Comparison of ENCODE assay signal across 8 cellular contexts in the genomic region with DNA sequence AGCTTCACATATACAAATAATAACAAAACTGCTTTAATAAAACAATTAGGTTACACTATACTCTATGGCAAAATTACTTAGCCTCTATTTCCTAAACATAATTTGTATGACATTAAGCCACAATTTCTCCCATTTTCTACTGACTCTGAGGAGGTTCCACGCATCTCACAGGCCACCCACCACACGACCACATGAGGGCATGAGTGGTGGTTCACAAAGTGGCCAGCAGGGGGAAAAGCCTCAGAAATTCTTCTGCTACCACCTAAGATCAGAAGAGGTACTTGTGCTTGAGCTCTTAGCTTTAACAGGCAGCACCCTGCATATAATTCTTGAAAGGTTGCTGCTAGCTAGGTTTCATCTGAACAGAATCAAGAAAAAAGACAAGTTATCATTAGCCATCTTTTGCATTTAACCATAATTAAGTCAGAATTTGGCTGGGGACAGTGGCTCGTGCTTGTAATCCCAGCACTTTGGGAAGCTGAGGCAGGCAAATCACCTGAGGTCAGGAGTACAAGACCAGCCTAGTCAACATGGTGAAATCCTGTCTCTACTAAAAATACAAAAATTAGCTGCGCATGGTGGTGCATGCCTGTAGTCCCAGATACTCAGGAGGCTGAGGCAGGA. TPM values are rescaled to one million over a fixed set of nuclear protein-coding genes. Genes with fewer than 3 reads are reported as not detected.
A peak's percentile ranks its signal among the peaks of the same experiment; 100 is the strongest.
DNase-seq lines count a peak whose midpoint lies in the region; ATAC-seq and TF ChIP-seq lines count a peak whose summit lies in the region.

No MANE protein-coding gene starts in this region.

- DNase-seq in GM12864 (ENCODE audit: low read depth) (no peak), SKM-1 treated with dmso at 0.1 percent for 144 hours (lab: John Stamatoyannopoulos, UW; ENCODE audit: unreplicated experiment) (peak; percentile 60), hepatic stellate cell (ENCODE audit: low spot score) (peak; percentile 22), NCI-H187 treated with DMSO at 0.1 percent for 48 hours (lab: John Stamatoyannopoulos, UW) (no peak)
- peak; percentile 78 for DNase-seq in Jurkat, Clone E6-1 (ENCODE audit: low read depth, low spot score)
- DNase-seq in stimulated activated CD4-positive, alpha-beta T cell treated with anti-CD3 and anti-CD28 coated beads, Interleukin-15, amount 100 ng/mL, for 48 hours (ENCODE audit: low read depth in 2 of 2) = peak; percentile 42 to 65

- no peaks in the 10 kb centered on the region for H3K27me3 Mint-ChIP-seq in activated naive CD8-positive, alpha-beta T cell

- H3K9me3 Mint-ChIP-seq in activated naive CD8-positive, alpha-beta T cell (ENCODE audit: low read depth) = no peaks in the 10 kb centered on the region

- peaks cover 19% of the 10 kb centered on the region for H3K36me3 Mint-ChIP-seq in activated naive CD8-positive, alpha-beta T cell

- TF ChIP-seq CTCF in GM12864 (IDR thresholded peaks at IDR 0.05; ENCODE audit: low read depth, low read length, missing control alignments) = peak; percentile 83

- H3K4me3 ChIP-seq in GM12864 (ENCODE audit: low read depth, low read length) = no peak overlapping the region
- no peak overlapping the region for H3K4me3 ChIP-seq in Jurkat, Clone E6-1 (ENCODE audit: low read length)

- H3K4me3 Mint-ChIP-seq in activated naive CD8-positive, alpha-beta T cell = peak overlapping the region; percentile 75

- peak; percentile 70 for ATAC-seq in GM21737 (IDR thresholded peaks at IDR 0.05; ENCODE audit: unreplicated experiment)

- H3K4me1 Mint-ChIP-seq in activated naive CD8-positive, alpha-beta T cell (ENCODE audit: low read depth) = peaks cover 70% of the 10 kb centered on the region

- peak overlapping the region; percentile 67 for H3K27ac Mint-ChIP-seq in activated naive CD8-positive, alpha-beta T cell

RNA-seq across cellular contexts. Expression of a gene that starts 7.7 kb away (rescaled TPM):
- 141 TPM for polyA plus RNA-seq in Jurkat, Clone E6-1 (2012; ENCODE audit: insufficient read depth, insufficient read length)

RNA-seq across cellular contexts. Expression of a gene that starts 10.9 kb away (rescaled TPM):
- 30.9 TPM for polyA plus RNA-seq in Jurkat, Clone E6-1 (2012; ENCODE audit: insufficient read depth, insufficient read length)

RNA-seq across cellular contexts. Expression of a gene that starts 54.5 kb away (rescaled TPM):
- polyA plus RNA-seq in Jurkat, Clone E6-1 (2012; ENCODE audit: insufficient read depth, insufficient read length) = 0.70 TPM

Comparison
In these comparisons a context has a peak if more than half of its experiments do, and no peak if none do; other contexts are left out.
1. DNase-seq: peak in Jurkat, Clone E6-1 (single experiment), SKM-1 treated with dmso at 0.1 percent for 144 hours (single experiment), hepatic stellate cell (single experiment) and stimulated activated CD4-positive, alpha-beta T cell treated with anti-CD3 and anti-CD28 coated beads, Interleukin-15, amount 100 ng/mL, for 48 hours (2 of 2); none in GM12864 (single experiment) and NCI-H187 treated with DMSO at 0.1 percent for 48 hours (single experiment).